In the genomic region with DNA sequence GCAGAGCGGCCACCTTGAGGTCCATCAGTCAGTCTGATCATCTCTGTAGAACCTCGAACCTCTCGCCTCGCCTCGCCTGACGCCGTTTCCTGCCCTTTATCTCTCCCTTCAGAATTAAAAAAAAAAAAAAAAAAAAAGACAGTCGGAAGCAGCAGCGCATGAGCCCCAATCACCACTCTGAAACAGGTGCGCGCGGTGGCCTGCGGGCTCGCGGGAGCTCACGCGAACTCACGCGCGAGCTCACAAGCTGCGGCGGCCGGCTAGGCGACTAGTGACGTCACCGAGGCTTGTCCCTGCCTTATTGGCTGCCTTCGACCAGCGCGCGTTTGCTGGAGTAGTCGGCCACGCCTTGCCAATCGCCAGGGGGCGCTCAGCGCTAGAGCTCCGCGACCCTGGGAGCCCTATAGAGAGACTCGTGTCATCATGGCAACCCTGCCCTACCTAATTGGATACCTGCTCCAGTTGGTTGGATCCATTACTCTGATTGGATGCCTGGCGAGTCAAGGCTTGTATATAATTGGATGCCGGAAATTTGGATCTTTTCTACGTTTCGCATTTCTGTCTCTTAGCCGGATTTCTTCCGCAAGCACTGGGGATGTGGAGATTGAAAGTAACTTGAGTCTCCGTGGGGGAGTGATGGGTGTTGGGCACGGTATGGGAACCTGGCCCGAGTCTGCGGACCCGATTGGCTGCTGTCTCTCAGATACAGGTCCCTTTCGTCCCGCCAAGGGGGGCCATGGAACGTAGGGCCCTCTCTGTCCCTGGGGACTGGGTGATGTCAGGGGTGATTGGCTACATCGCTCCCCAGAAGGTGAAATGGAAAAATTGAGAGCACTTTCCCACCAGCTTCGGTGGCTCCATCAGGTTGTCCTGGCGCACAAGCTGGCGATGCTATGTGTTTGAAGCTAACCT, we compare ENCODE assay signal across 7 cellular contexts. TPM values are rescaled to one million over a fixed set of nuclear protein-coding genes. Genes with fewer than 3 reads are reported as not detected.
DNase-seq lines count a peak whose midpoint lies in the region; ATAC-seq and TF ChIP-seq lines count a peak whose summit lies in the region.

No MANE protein-coding gene starts in this region.

- TF ChIP-seq POLR2A in ovary (IDR thresholded peaks at IDR 0.05): no peak

- no peaks in the 10 kb centered on the region for H3K27me3 ChIP-seq in ovary
- no peaks in the 10 kb centered on the region for H3K27me3 ChIP-seq in upper lobe of right lung

- TF ChIP-seq CTCF in ovary (IDR thresholded peaks at IDR 0.05) (no peak), upper lobe of right lung (IDR thresholded peaks at IDR 0.05) (peak; percentile 47)

- DNase-seq in H4 (ENCODE audit: low spot score) (peak; percentile 96), RPMI7951 (ENCODE audit: low read depth) (peak; percentile 82), glomerular endothelial cell (ENCODE audit: extremely low read depth, low read depth, low spot score) (peak; percentile 57), ovary (peak in 4 of 5 donors; percentile 9 to 56 (median 34)), upper lobe of right lung (peak; percentile 94)
- peak; percentile 11 for DNase-seq in activated effector memory CD4-positive, alpha-beta T cell treated with Interleukin-2 at 50 U/mL for 16 hours

- H3K36me3 ChIP-seq in ovary: no peaks in the 10 kb centered on the region
- no peaks in the 10 kb centered on the region for H3K36me3 ChIP-seq in upper lobe of right lung

- intact Hi-C loops in ovary (cut with DNase I): no loop called here
- intact Hi-C loops in upper lobe of right lung (cut with DNase I): no loop called here

- H3K4me1 ChIP-seq in ovary (ENCODE audit: insufficient read depth): no peaks in the 10 kb centered on the region
- no peaks in the 10 kb centered on the region for H3K4me1 ChIP-seq in upper lobe of right lung

- H3K4me3 ChIP-seq in ovary: no peak overlapping the region
- H3K4me3 ChIP-seq in upper lobe of right lung: no peak overlapping the region

- TF ChIP-seq EP300 in ovary (IDR thresholded peaks at IDR 0.05): no peak

- ATAC-seq in upper lobe of right lung (peak; percentile 87), GM18868 (IDR thresholded peaks at IDR 0.05; ENCODE audit: unreplicated experiment) (no peak)

- no peak overlapping the region for H3K27ac ChIP-seq in ovary
- H3K27ac ChIP-seq in upper lobe of right lung: no peak overlapping the region

- 10 to 17% (median 14%) methylated on average over 56 of the region's 56 CpGs for WGBS in ovary, 3 donors

- H3K9me3 ChIP-seq in ovary (no peaks in the 10 kb centered on the region), upper lobe of right lung (no peaks in the 10 kb centered on the region)

RNA-seq across cellular contexts. Expression of a gene that starts 31.6 kb away (rescaled TPM):
- 1.9 and 4.5 TPM in 2 replicates for total RNA-seq in H4 (2014; rRNA removed; shearing (Covaris generic))
- not detected in 2 replicates for total RNA-seq in RPMI7951 (2014; rRNA removed; shearing (Covaris generic))
- 0.53 and 0.82 TPM in 2 replicates for total RNA-seq in glomerular endothelial cell
- total RNA-seq in ovary: under 1 TPM in 1 of 7 donors, not detected in 6; 0.08 TPM
- under 1 TPM; 0.10 to 0.32 TPM for polyA plus RNA-seq in ovary
- 2.5 TPM for total RNA-seq in upper lobe of right lung

RNA-seq across cellular contexts. Expression of a gene that starts 39.9 kb away (rescaled TPM):
- 15.2 and 19.0 TPM in 2 replicates for total RNA-seq in H4 (2014; rRNA removed; shearing (Covaris generic))
- not detected in 2 replicates for total RNA-seq in RPMI7951 (2014; rRNA removed; shearing (Covaris generic))
- total RNA-seq in glomerular endothelial cell: not detected in 2 replicates
- 1 to 10 TPM; 1.2 to 7.9 (median 2.5) TPM for total RNA-seq in ovary
- polyA plus RNA-seq in ovary: 1 to 10 TPM in 1 of 2 donors, under 1 TPM in 1; 0.12 to 5.6 TPM
- total RNA-seq in upper lobe of right lung: 4.6 TPM

RNA-seq across cellular contexts. Expression of a gene that starts 41.1 kb away (rescaled TPM):
- total RNA-seq in H4 (2014; rRNA removed; shearing (Covaris generic)): 5.0 and 5.3 TPM in 2 replicates
- total RNA-seq in RPMI7951 (2014; rRNA removed; shearing (Covaris generic)): not detected in 2 replicates
- total RNA-seq in glomerular endothelial cell (3.1 and 9.0 TPM in 2 replicates), ovary (10 to 100 TPM in 1 of 7 donors, 1 to 10 TPM in 3, not detected in 3; 1.1 to 12.6 (median 2.1) TPM), upper lobe of right lung (3.9 TPM)
- polyA plus RNA-seq in ovary: not detected

Comparison
In these comparisons a context has a peak if more than half of its experiments do, and no peak if none do; other contexts are left out.
1. DNase-seq: peak in every context shown above with its lines; median percentile 96 in H4; 94 in upper lobe of right lung; 82 in RPMI7951; 57 in glomerular endothelial cell; 34 in ovary; 11 in activated effector memory CD4-positive, alpha-beta T cell treated with Interleukin-2 at 50 U/mL for 16 hours.